Comparison of ENCODE assay signal across 22 cellular contexts in genomic region chr11:71518506-71519471, GRCh38. TPM values are rescaled to one million over a fixed set of nuclear protein-coding genes. Genes with fewer than 3 reads are reported as not detected.
DNase-seq lines count a peak whose midpoint lies in the region; ATAC-seq and TF ChIP-seq lines count a peak whose summit lies in the region.
"Had no signal": no experiment of that assay in that cellular context is flagged by ENCODE, and none has a peak within 500 bp of the region (broad histone marks: within the 10 kb centered on the region; RNA-seq: fewer than 3 reads in every experiment).

No MANE protein-coding gene starts in this region.

- no peaks in the 10 kb centered on the region for H3K36me3 Mint-ChIP-seq in osteocyte (ENCODE audit: unreplicated experiment)
- H3K36me3 Mint-ChIP-seq in type B pancreatic cell, result no peaks in the 10 kb centered on the region

- H3K9me3 Mint-ChIP-seq in osteocyte (ENCODE audit: unreplicated experiment), result peaks cover 4% of the 10 kb centered on the region
- no peaks in the 10 kb centered on the region for H3K9me3 Mint-ChIP-seq in type B pancreatic cell

- H3K27me3 ChIP-seq in H7 (ENCODE audit: control insufficient read depth, insufficient read depth, low read length), result no peaks in the 10 kb centered on the region
- H3K27me3 ChIP-seq: Peyer's patch had no signal

- H3K27me3 Mint-ChIP-seq in osteocyte (ENCODE audit: unreplicated experiment) (no peaks in the 10 kb centered on the region), type B pancreatic cell (no peaks in the 10 kb centered on the region)
- H3K27me3 Mint-ChIP-seq: CD4-positive, alpha-beta T cell had no signal

- intact Hi-C loops in left cardiac atrium (cut with DNase I), result no loop called here

- no peak overlapping the region for H3K4me3 Mint-ChIP-seq in osteocyte (ENCODE audit: unreplicated experiment)
- no peak overlapping the region for H3K4me3 Mint-ChIP-seq in type B pancreatic cell
- H3K4me3 Mint-ChIP-seq: CD4-positive, alpha-beta T cell had no signal

- no peak for TF ChIP-seq CTCF in osteocyte (IDR thresholded peaks at IDR 0.05)
- TF ChIP-seq CTCF in type B pancreatic cell (conservative IDR thresholded peaks at IDR 0.05), result no peak

- ATAC-seq in esophagus mucosa (peak; percentile 15), left cardiac atrium (no peak)

- no peaks in the 10 kb centered on the region for H3K36me3 ChIP-seq in H7 (replicated peaks; ENCODE audit: control insufficient read depth, insufficient read depth, low read length)
- H3K36me3 ChIP-seq: Peyer's patch had no signal

- H3K4me3 ChIP-seq in H7 (ENCODE audit: insufficient read depth, low read depth, low read length), result no peak overlapping the region
- H3K4me3 ChIP-seq: Peyer's patch had no signal

- peak; percentile 57 for DNase-seq in H7
- DNase-seq in osteocyte (ENCODE audit: extremely low spot score, unreplicated experiment), result peak; percentile 83
- DNase-seq in type B pancreatic cell (ENCODE audit: extremely low spot score, unreplicated experiment), result peak; percentile 65
- DNase-seq in iPS-NIHi11 (ENCODE audit: low spot score), result no peak
- DNase-seq in left cardiac atrium, result no peak
- DNase-seq in stimulated activated CD4-positive, alpha-beta T cell treated with anti-CD3 and anti-CD28 coated beads, Interleukin-12 subunit alpha, Interleukin-12 subunit beta, amount 100 ng/mL, for 4 hours, result no peak
- DNase-seq: DMS 273 treated with DMSO at 0.1 percent for 48 hours, DMS79 treated with DMSO at 0.1 percent for 48 hours, HCEC 1CT, Karpas-422, MV-4-11, NCI-H1105 treated with DMSO at 0.1 percent for 48 hours, NCI-H2081, NCI-H2171, NCI-H345, NCI-H524 treated with DMSO at 0.1 percent for 48 hours had no signal

- H3K27ac Mint-ChIP-seq in osteocyte (ENCODE audit: unreplicated experiment) (no peak overlapping the region), type B pancreatic cell (no peak overlapping the region)
- H3K27ac Mint-ChIP-seq: CD4-positive, alpha-beta T cell had no signal

- H3K4me1 Mint-ChIP-seq in osteocyte (ENCODE audit: unreplicated experiment), result no peaks in the 10 kb centered on the region
- H3K4me1 Mint-ChIP-seq in type B pancreatic cell (ENCODE audit: unreplicated experiment), result no peaks in the 10 kb centered on the region

RNA-seq across cellular contexts. Expression of gene KRTAP5-7, which starts 8.3 kb away (rescaled TPM):
- total RNA-seq in H7 (2014; rRNA removed; shearing (Covaris generic)), result not detected in 2 replicates
- total RNA-seq in esophagus mucosa (0.16 TPM), osteocyte (not detected in 2 replicates), type B pancreatic cell (ENCODE audit: low replicate concordance) (not detected in 2 replicates), left cardiac atrium (not detected)
- total RNA-seq: Caco-2; CD4-positive, alpha-beta T cell; M059J; OCI-LY7 had no signal

RNA-seq across cellular contexts. Expression of gene KRTAP5-8, which starts 19.0 kb away (rescaled TPM):
- not detected in 2 replicates for total RNA-seq in H7 (2014; rRNA removed; shearing (Covaris generic))
- total RNA-seq in esophagus mucosa (0.32 TPM), osteocyte (not detected in 2 replicates), type B pancreatic cell (ENCODE audit: low replicate concordance) (not detected in 2 replicates), left cardiac atrium (not detected)
- total RNA-seq: Caco-2; CD4-positive, alpha-beta T cell; M059J; OCI-LY7 had no signal

RNA-seq across cellular contexts. Expression of gene KRTAP5-9, which starts 29.4 kb away (rescaled TPM):
- not detected in 2 replicates for total RNA-seq in H7 (2014; rRNA removed; shearing (Covaris generic))
- 0.36 TPM for total RNA-seq in esophagus mucosa
- total RNA-seq in osteocyte, result not detected in 2 replicates
- total RNA-seq in type B pancreatic cell (ENCODE audit: low replicate concordance), result 0.43 TPM in 1 of 2 replicates, not detected in the other
- not detected for total RNA-seq in left cardiac atrium
- total RNA-seq: Caco-2, M059J, OCI-LY7 had no signal

RNA-seq across cellular contexts. Expression of gene KRTAP5-10, which starts 46.6 kb away (rescaled TPM):
- total RNA-seq in H7 (2014; rRNA removed; shearing (Covaris generic)), result 0.14 TPM in 1 of 2 replicates, not detected in the other
- 0.16 TPM for total RNA-seq in esophagus mucosa
- 0.30 and 0.31 TPM in 2 replicates for total RNA-seq in osteocyte
- total RNA-seq in type B pancreatic cell (ENCODE audit: low replicate concordance), result not detected in 2 replicates
- total RNA-seq in left cardiac atrium, result not detected
- total RNA-seq: Caco-2; CD4-positive, alpha-beta T cell; M059J; OCI-LY7; Peyer's patch had no signal

Comparison
In these comparisons a context has a peak if more than half of its experiments do, and no peak if none do; other contexts are left out.
1. DNase-seq: peak in H7 (single experiment), osteocyte (single experiment) and type B pancreatic cell (single experiment); none in iPS-NIHi11 (single experiment), left cardiac atrium (single experiment) and stimulated activated CD4-positive, alpha-beta T cell treated with anti-CD3 and anti-CD28 coated beads, Interleukin-12 subunit alpha, Interleukin-12 subunit beta, amount 100 ng/mL, for 4 hours (single experiment).